26 cellular contexts compared by ENCODE assay signal in the genomic region with DNA sequence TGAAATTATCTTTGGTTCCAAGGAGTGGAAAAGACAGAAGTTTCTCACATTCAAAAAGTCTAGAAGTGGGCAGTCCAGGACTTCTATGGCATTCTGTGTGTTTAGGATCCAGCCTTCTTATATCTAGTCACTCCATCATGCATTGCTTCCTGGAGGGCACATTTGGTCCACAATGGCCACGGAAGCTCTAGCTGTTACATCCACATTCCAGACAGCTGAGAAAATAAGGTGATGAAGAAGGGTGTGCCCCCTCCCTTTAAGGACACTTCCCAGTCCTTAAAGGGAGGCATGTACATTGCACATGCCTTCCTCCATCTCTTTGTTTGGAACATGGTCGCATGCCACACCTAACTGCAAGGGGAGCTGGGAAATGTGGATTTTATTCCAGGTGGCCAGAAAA.
"Had no signal": no experiment of that assay in that cellular context is flagged by ENCODE, and none has a peak within 500 bp of the region (broad histone marks: within the 10 kb centered on the region; RNA-seq: fewer than 3 reads in every experiment).

No MANE protein-coding gene starts in this region.

- H3K27ac Mint-ChIP-seq: activated CD4-positive, alpha-beta memory T cell treated with anti-CD3 and anti-CD28 coated beads for 36 hours; activated CD4-positive, alpha-beta T cell treated with anti-CD3 and anti-CD28 coated beads for 36 hours; activated T-helper 1 cell treated with anti-CD3 and anti-CD28 coated beads, Interleukin-12 subunit alpha, Interleukin-12 subunit beta, Interleukin-2, Interleukin-4 antibody, amounts not matched to agents 30 ng/mL and 10 ng/mL and 1 ng/mL, durations not matched to agents 14 hours and 24 hours and 36 hours; effector memory CD8-positive, alpha-beta T cell; mesothelial cell of epicardium; nephron; T-helper 2 cell treated with Interferon-gamma antibody and Interleukin-4, amounts not matched to agents 5 μg/mL and 100 μg/mL, for 36 hours; WTC11 had no signal

- ATAC-seq: activated CD4-positive, alpha-beta T cell treated with anti-CD3 and anti-CD28 coated beads for 36 hours; activated naive CD4-positive, alpha-beta T cell treated with anti-CD3 and anti-CD28 coated beads, Interleukin-2, amount 50 U/mL, for 72 hours; effector memory CD8-positive, alpha-beta T cell; heart left ventricle; lower lobe of right lung; WTC11 had no signal

- H3K4me1 Mint-ChIP-seq: WTC11 had no signal

- H3K36me3 ChIP-seq: cardiac muscle cell, heart left ventricle, lower lobe of right lung, sigmoid colon, spleen, tibial nerve had no signal

- H3K4me2 ChIP-seq: SK-N-SH had no signal

- H3K9me3 Mint-ChIP-seq: activated CD4-positive, alpha-beta memory T cell treated with anti-CD3 and anti-CD28 coated beads for 36 hours; activated naive CD4-positive, alpha-beta T cell treated with anti-CD3 and anti-CD28 coated beads, Interleukin-2, amount 50 U/mL, for 72 hours; activated T-helper 1 cell treated with anti-CD3 and anti-CD28 coated beads, Interleukin-12 subunit alpha, Interleukin-12 subunit beta, Interleukin-2, Interleukin-4 antibody, amounts not matched to agents 30 ng/mL and 10 ng/mL and 1 ng/mL, durations not matched to agents 14 hours and 24 hours and 36 hours; effector memory CD8-positive, alpha-beta T cell; mesothelial cell of epicardium; nephron; T-helper 2 cell treated with Interferon-gamma antibody and Interleukin-4, amounts not matched to agents 5 μg/mL and 100 μg/mL, for 36 hours; WTC11 had no signal

- H3K9ac ChIP-seq: SK-N-SH had no signal

- H3K36me3 Mint-ChIP-seq: activated CD4-positive, alpha-beta memory T cell treated with anti-CD3 and anti-CD28 coated beads for 36 hours; activated naive CD4-positive, alpha-beta T cell treated with anti-CD3 and anti-CD28 coated beads, Interleukin-2, amount 50 U/mL, for 72 hours; mesothelial cell of epicardium; WTC11 had no signal

- H3K9me2 ChIP-seq: SK-N-SH had no signal

- H3K27me3 ChIP-seq: heart left ventricle, sigmoid colon, tibial nerve had no signal

- H3K9me3 ChIP-seq: heart left ventricle, lower lobe of right lung, psoas muscle, sigmoid colon, SK-N-SH, spleen, tibial nerve had no signal

- H3K27ac ChIP-seq: cardiac muscle cell, heart left ventricle, lower lobe of right lung, psoas muscle, sigmoid colon, spleen had no signal

- DNase-seq: activated CD4-positive, alpha-beta memory T cell treated with anti-CD3 and anti-CD28 coated beads for 36 hours; activated CD4-positive, alpha-beta T cell treated with anti-CD3 and anti-CD28 coated beads for 36 hours; activated gamma-delta T cell treated with Interleukin-2 at 50 U/mL for 16 hours; activated T-cell treated with anti-CD3 and anti-CD28 coated beads for 4 hours; effector memory CD8-positive, alpha-beta T cell; foreskin melanocyte; heart left ventricle; left cardiac atrium; lower lobe of right lung; nucleus accumbens; psoas muscle; sigmoid colon; SK-N-SH; spleen; stimulated activated naive CD4-positive, alpha-beta T cell treated with Interleukin-2 at 50 U/mL for 16 hours; substantia nigra had no signal

- H3K4me3 ChIP-seq: cardiac muscle cell, heart left ventricle, lower lobe of right lung, psoas muscle, sigmoid colon, spleen, tibial nerve had no signal

- H3K4me1 ChIP-seq: psoas muscle, spleen had no signal

- FAIRE-seq: TTC549, urothelium cell line had no signal

- H3K4me3 Mint-ChIP-seq: activated CD4-positive, alpha-beta memory T cell treated with anti-CD3 and anti-CD28 coated beads for 36 hours; activated CD4-positive, alpha-beta T cell treated with anti-CD3 and anti-CD28 coated beads for 36 hours; activated T-helper 1 cell treated with anti-CD3 and anti-CD28 coated beads, Interleukin-12 subunit alpha, Interleukin-12 subunit beta, Interleukin-2, Interleukin-4 antibody, amounts not matched to agents 30 ng/mL and 10 ng/mL and 1 ng/mL, durations not matched to agents 14 hours and 24 hours and 36 hours; effector memory CD8-positive, alpha-beta T cell; mesothelial cell of epicardium; nephron; T-helper 2 cell treated with Interferon-gamma antibody and Interleukin-4, amounts not matched to agents 5 μg/mL and 100 μg/mL, for 36 hours; WTC11 had no signal
